Comparison of ENCODE assay signal across 8 cellular contexts in the genomic region with DNA sequence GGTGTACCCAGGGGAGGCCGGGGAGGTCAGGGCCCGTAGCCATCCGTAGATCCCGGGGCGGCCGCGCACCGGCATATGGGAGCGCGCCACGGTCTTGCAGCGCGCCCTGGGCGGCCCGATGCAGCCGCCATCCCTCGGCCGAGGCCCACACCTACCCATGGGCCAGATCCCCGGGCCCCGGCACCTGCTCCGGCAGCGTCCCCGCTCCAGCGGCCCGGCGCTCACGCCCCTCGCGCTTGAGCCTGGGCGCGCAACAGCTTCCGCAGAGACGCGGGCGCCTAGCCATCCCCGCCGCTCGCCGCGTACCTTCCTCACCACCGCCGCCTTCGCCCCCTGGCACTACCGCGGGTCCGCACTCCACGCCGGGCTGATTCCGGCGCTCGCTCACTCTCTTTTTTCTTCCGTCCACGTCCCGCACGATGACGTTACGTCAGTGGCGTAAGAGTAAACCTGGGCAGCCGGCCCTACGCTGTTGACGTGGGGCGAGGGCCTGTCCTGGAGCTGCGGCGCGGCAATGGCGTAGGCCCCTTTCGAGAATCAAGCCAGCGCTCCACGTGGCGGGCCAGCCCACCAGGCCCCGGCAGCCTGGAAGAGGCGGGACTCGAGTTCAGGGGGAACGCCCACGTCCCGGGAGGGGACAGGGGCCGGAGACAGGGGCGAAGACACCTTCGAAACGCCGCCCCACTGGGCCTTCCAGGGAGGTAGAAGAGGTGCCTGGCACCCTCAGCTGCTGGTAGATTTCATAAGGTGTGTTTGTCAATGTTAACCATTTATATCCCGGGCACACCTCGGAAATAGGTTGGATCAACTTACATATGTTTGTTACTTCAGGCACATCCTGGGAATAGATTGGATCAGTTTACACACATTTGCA. TPM values are rescaled to one million over a fixed set of nuclear protein-coding genes. Genes with fewer than 3 reads are reported as not detected.
DNase-seq lines count a peak whose midpoint lies in the region; ATAC-seq and TF ChIP-seq lines count a peak whose summit lies in the region.

A gene (minus strand): TSS at position 421 of the 874 bp plus-strand sequence. CDS start 3,334 bp downstream, outside the sequence.

- H3K4me1 ChIP-seq in psoas muscle (no peaks in the 10 kb centered on the region), urinary bladder (ENCODE audit: insufficient read depth) (no peaks in the 10 kb centered on the region)

- intact Hi-C loops in left ventricle myocardium superior (cut with micrococcal nuclease) = no loop called here
- intact Hi-C loops in psoas muscle (cut with DNase I) = no loop called here

- peaks cover 0 to 20% of the 10 kb centered on the region in 2 donors for H3K36me3 ChIP-seq in psoas muscle (ENCODE audit: insufficient read depth in 1 of 2, low read depth in 1 of 2)
- no peaks in the 10 kb centered on the region for H3K36me3 ChIP-seq in urinary bladder (ENCODE audit: insufficient read depth)

- peaks cover 14% of the 10 kb centered on the region for H3K4me1 Mint-ChIP-seq in T-helper 17 cell

- H3K27ac Mint-ChIP-seq in T-helper 17 cell = peak within 1 kb of the TSS; percentile 94

- H3K4me3 ChIP-seq in psoas muscle = peak within 1 kb of the TSS; percentile 98
- peak within 1 kb of the TSS; percentile 79 for H3K4me3 ChIP-seq in urinary bladder (ENCODE audit: low read depth, low read length)

- H3K27me3 Mint-ChIP-seq in T-helper 17 cell = no peaks in the 10 kb centered on the region

- H3K36me3 Mint-ChIP-seq in T-helper 17 cell (ENCODE audit: low read depth) = peaks cover 4% of the 10 kb centered on the region

- 0 to 1% (median 1%) methylated on average over 47 to 83 of the region's 83 CpGs for WGBS in psoas muscle, 3 donors
- WGBS in urinary bladder = under 1% methylated on average over 83 of the region's 83 CpGs

- ATAC-seq in HG02763 (IDR thresholded peaks at IDR 0.05; ENCODE audit: unreplicated experiment) (peak; percentile 88), T-helper 17 cell (peak; percentile 90), left ventricle myocardium superior (peak; percentile 96), psoas muscle (peak; percentile 92 to 96 (median 94))

- no peaks in the 10 kb centered on the region for H3K9me3 ChIP-seq in T-helper 17 cell (ENCODE audit: control insufficient read depth, low read length, poor library complexity, severe bottlenecking)
- H3K9me3 ChIP-seq in psoas muscle = no peaks in the 10 kb centered on the region

- H3K27ac ChIP-seq in psoas muscle = peak within 1 kb of the TSS; percentile 69
- no peak within 1 kb of the TSS for H3K27ac ChIP-seq in urinary bladder (ENCODE audit: low read depth)

- no peaks in the 10 kb centered on the region for H3K27me3 ChIP-seq in psoas muscle (ENCODE audit: insufficient read depth in 3 of 3, low read length in 2 of 3)

- in situ Hi-C loops in GM13977 (cut with MboI; ENCODE audit: low pct_unique_long_range_greater_than_20kb, low sequenced_read_pairs, unreplicated experiment) = no loop called here

- TF ChIP-seq CTCF in GM13977 (IDR thresholded peaks at IDR 0.05; ENCODE audit: extremely low read depth, insufficient read depth, missing control alignments) (no peak), psoas muscle (IDR thresholded peaks at IDR 0.05) (no peak)

- DNase-seq in GM13977 (ENCODE audit: low spot score) = peak; percentile 92
- peak; percentile 80 for DNase-seq in NCI-H1436 (lab: John Stamatoyannopoulos, UW)
- DNase-seq in T-helper 17 cell = peak; percentile 79 to 87 (median 84)
- peak; percentile 71 for DNase-seq in amniotic stem cell (lab: John Stamatoyannopoulos, UW)
- peak; percentile 96 for DNase-seq in left ventricle myocardium superior
- DNase-seq in psoas muscle = peak; percentile 93 to 95

- peak within 1 kb of the TSS; percentile 100 for H3K4me3 Mint-ChIP-seq in T-helper 17 cell

RNA-seq across cellular contexts. Expression of the gene that starts here (rescaled TPM):
- total RNA-seq in T-helper 17 cell = 10 to 100 TPM; 22.8 to 29.5 TPM
- total RNA-seq in left ventricle myocardium superior = 12.1 TPM
- total RNA-seq in psoas muscle = 10 to 100 TPM in 1 of 4 donors, 1 to 10 TPM in 3; 5.7 to 18.1 (median 8.7) TPM
- polyA plus RNA-seq in psoas muscle = 1 to 10 TPM; 2.4 to 4.5 (median 4.5) TPM
- total RNA-seq in urinary bladder = 82.7 TPM
- 17.5 TPM for polyA plus RNA-seq in urinary bladder
